Comparison of ENCODE assay signal across 14 cellular contexts in the genomic region with DNA sequence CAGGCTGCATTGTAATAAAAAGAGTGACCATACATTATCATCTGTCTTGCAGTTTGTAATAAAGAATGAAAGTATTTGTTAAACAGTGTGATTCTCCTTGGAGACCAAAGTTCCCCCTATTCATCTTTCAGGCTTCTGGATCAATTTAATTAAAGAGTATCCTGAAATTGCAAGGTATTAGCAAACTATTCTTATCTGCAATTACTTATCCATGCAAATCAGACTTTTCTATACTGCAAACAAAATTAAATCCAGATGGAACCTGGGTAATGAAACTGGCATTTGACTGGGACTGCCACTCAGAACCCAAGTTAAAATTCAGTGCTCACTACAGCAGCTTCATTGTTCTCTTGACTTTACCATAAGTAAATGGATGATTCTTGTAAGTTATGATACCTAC.
"Had no signal": no experiment of that assay in that cellular context is flagged by ENCODE, and none has a peak within 500 bp of the region (broad histone marks: within the 10 kb centered on the region; RNA-seq: fewer than 3 reads in every experiment).

No MANE protein-coding gene starts in this region.

- H3K4me3 Mint-ChIP-seq: activated naive CD8-positive, alpha-beta T cell treated with anti-CD3 and anti-CD28 coated beads for 36 hours; activated T-helper 1 cell treated with anti-CD3 and anti-CD28 coated beads, Interleukin-12 subunit alpha, Interleukin-12 subunit beta, Interleukin-2, Interleukin-4 antibody, amounts not matched to agents 30 ng/mL and 10 ng/mL and 1 ng/mL, durations not matched to agents 14 hours and 24 hours and 36 hours; nephron; T-helper 1 cell treated with Interleukin-12 subunit alpha and Interleukin-12 subunit beta and Interleukin-4 antibody, amounts not matched to agents 30 μg/mL and 1 μg/mL, for 36 hours; type B pancreatic cell had no signal

- ATAC-seq: sciatic nerve had no signal

- H3K9me3 Mint-ChIP-seq: nephron had no signal

- H3K27me3 Mint-ChIP-seq: activated naive CD8-positive, alpha-beta T cell treated with anti-CD3 and anti-CD28 coated beads for 36 hours; type B pancreatic cell had no signal

- H3K27ac Mint-ChIP-seq: T-helper 1 cell treated with Interleukin-12 subunit alpha and Interleukin-12 subunit beta and Interleukin-4 antibody, amounts not matched to agents 30 μg/mL and 1 μg/mL, for 36 hours had no signal

- DNase-seq: activated gamma-delta T cell treated with Interleukin-2 at 50 U/mL for 16 hours; activated naive CD8-positive, alpha-beta T cell treated with anti-CD3 and anti-CD28 coated beads for 36 hours; amniotic stem cell; dermis blood vessel endothelial cell; effector memory CD4-positive, alpha-beta T cell; esophagus squamous epithelium; mesendoderm; stimulated activated CD4-positive, alpha-beta T cell treated with anti-CD3 and anti-CD28 coated beads, Interleukin-4, amount 100 ng/mL, for 1 hour; testis had no signal
